In the genomic region with DNA sequence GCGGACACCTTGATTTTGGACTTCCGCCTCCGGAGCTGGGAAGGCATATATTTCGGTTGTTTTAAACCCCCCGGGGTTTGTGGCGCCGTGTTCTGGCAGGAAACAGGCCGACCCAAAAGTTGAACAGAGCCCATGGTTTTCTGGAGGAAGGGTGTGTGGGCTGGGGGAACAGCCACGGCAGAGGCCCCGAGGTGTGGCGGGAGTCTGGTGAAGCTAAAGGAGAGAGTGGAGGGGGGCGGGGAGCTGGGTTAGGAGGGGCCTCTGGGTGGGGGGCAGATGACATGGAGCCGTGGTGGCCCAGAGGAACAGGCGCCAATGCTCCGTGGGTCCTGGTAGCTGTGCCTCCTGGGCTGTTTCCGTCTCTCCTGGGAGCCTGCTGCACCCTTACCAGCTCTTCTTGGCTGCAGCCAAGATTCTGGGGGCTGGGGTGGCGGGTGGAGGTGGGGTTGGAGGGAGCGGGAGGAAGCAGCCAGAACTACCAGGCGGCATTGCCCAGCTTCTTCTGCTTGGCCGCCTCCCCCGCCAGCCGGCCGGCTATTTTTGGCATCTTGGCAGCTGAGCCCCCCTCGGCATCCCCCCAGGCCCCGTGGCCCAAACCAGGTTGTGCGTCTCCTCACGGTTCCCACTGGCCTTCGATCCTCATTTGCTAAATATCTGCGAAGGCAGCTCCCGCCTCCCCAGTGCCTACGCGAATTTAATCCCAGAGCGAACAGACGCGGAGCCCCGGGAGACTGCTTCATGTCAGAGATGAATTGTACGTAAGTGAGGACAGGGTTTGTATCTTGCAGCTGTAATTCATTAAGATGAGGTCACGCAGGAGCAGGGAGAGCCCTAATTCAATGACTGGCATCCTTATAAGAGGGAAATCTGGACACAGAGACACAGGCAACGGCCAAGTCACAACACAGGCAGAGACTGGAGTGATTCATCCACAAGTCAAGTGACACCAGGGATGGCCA, we compare ENCODE assay signal across 13 cellular contexts. TPM values are rescaled to one million over a fixed set of nuclear protein-coding genes. Genes with fewer than 3 reads are reported as not detected.
DNase-seq lines count a peak whose midpoint lies in the region; ATAC-seq, FAIRE-seq and TF ChIP-seq lines count a peak whose summit lies in the region.
"Had no signal": no experiment of that assay in that cellular context is flagged by ENCODE, and none has a peak within 500 bp of the region (broad histone marks: within the 10 kb centered on the region; RNA-seq: fewer than 3 reads in every experiment).

No MANE protein-coding gene starts in this region.

- peak overlapping the region in 44 of 59 donors; percentile 2 to 56 (median 30) for H3K4me3 ChIP-seq in dorsolateral prefrontal cortex
- H3K4me3 ChIP-seq in naive thymus-derived CD4-positive, alpha-beta T cell (ENCODE audit: low read length) = no peak overlapping the region
- H3K4me3 ChIP-seq: left lung had no signal

- peak overlapping the region in 27 of 59 donors; percentile 0 to 77 (median 42) for H3K27ac ChIP-seq in dorsolateral prefrontal cortex
- no peak overlapping the region for H3K27ac ChIP-seq in naive thymus-derived CD4-positive, alpha-beta T cell (ENCODE audit: low read depth, low read length)
- H3K27ac ChIP-seq: left lung had no signal

- H3K27ac Mint-ChIP-seq in naive thymus-derived CD4-positive, alpha-beta T cell = peak overlapping the region in 5 of 9 donors; percentile 14 to 68 (median 49)
- H3K27ac Mint-ChIP-seq in activated CD4-positive, alpha-beta memory T cell treated with anti-CD3 and anti-CD28 coated beads for 36 hours = no peak overlapping the region

- peaks cover 0 to 3% (median 0%) of the 10 kb centered on the region in 3 experiments for H3K36me3 ChIP-seq in naive thymus-derived CD4-positive, alpha-beta T cell (ENCODE audit: control insufficient read depth in 2 of 3, insufficient read depth in 3 of 3, low read length in 3 of 3)

- peak; percentile 53 for DNase-seq in A172 (ENCODE audit: low spot score)
- DNase-seq in Kasumi-1 (lab: John Stamatoyannopoulos, UW) = peak; percentile 40 to 49
- DNase-seq in dorsolateral prefrontal cortex = peak in 2 of 10 donors; percentile 50 to 51
- DNase-seq in naive thymus-derived CD4-positive, alpha-beta T cell = no peak
- DNase-seq in urothelium cell line (ENCODE audit: low spot score) = no peak
- no peak for DNase-seq in CD1c-positive myeloid dendritic cell (ENCODE audit: extremely low spot score)
- DNase-seq in activated CD4-positive, alpha-beta memory T cell treated with anti-CD3 and anti-CD28 coated beads for 36 hours = no peak
- DNase-seq in stimulated activated CD4-positive, alpha-beta T cell treated with anti-CD3 and anti-CD28 coated beads, Interleukin-12 subunit alpha, Interleukin-12 subunit beta, amount 100 ng/mL, for 4 hours = no peak
- DNase-seq: CD4-positive, CD25-positive, alpha-beta regulatory T cell; left lung; OCI-M1 had no signal

- POLR2A ChIA-PET in naive thymus-derived CD4-positive, alpha-beta T cell (lab: Charles Lee) = interaction anchor here (0.9 to 1.6 kb wide), 4 partner anchors 9 to 59 kb away, joined by 3 to 7 read pairs (median 4); no protein-coding TSS in a partner anchor
- POLR2A ChIA-PET in activated CD4-positive, alpha-beta memory T cell treated with anti-CD3 and anti-CD28 coated beads for 36 hours (lab: Charles Lee) = interaction anchor here (0.9 kb wide), 1 partner anchor 14 kb away, joined by 4 read pairs; no protein-coding TSS in a partner anchor

- peaks cover 3 to 21% (median 5%) of the 10 kb centered on the region in 5 donors for H3K36me3 Mint-ChIP-seq in naive thymus-derived CD4-positive, alpha-beta T cell
- no peaks in the 10 kb centered on the region for H3K36me3 Mint-ChIP-seq in activated CD4-positive, alpha-beta memory T cell treated with anti-CD3 and anti-CD28 coated beads for 36 hours

- CTCF ChIA-PET in naive thymus-derived CD4-positive, alpha-beta T cell (lab: Charles Lee) = no interaction called here
- CTCF ChIA-PET in activated CD4-positive, alpha-beta memory T cell treated with anti-CD3 and anti-CD28 coated beads for 36 hours (lab: Charles Lee) = no interaction called here

- no peaks in the 10 kb centered on the region for H3K27me3 Mint-ChIP-seq in naive thymus-derived CD4-positive, alpha-beta T cell
- peaks cover 1% of the 10 kb centered on the region for H3K27me3 Mint-ChIP-seq in activated CD4-positive, alpha-beta memory T cell treated with anti-CD3 and anti-CD28 coated beads for 36 hours
- H3K27me3 Mint-ChIP-seq: CD4-positive, CD25-positive, alpha-beta regulatory T cell had no signal

- H3K9me3 ChIP-seq in naive thymus-derived CD4-positive, alpha-beta T cell (ENCODE audit: control insufficient read depth in 2 of 3, low read length in 3 of 3) = no peaks in the 10 kb centered on the region
- H3K9me3 ChIP-seq: left lung had no signal

- no peaks in the 10 kb centered on the region for H3K9me3 Mint-ChIP-seq in naive thymus-derived CD4-positive, alpha-beta T cell
- no peaks in the 10 kb centered on the region for H3K9me3 Mint-ChIP-seq in activated CD4-positive, alpha-beta memory T cell treated with anti-CD3 and anti-CD28 coated beads for 36 hours
- H3K9me3 Mint-ChIP-seq: CD4-positive, CD25-positive, alpha-beta regulatory T cell had no signal

- intact Hi-C loops in dorsolateral prefrontal cortex (cut with DNase I) = no loop called here
- intact Hi-C loops in naive thymus-derived CD4-positive, alpha-beta T cell (cut with micrococcal nuclease) = no loop called here
- intact Hi-C loops in activated CD4-positive, alpha-beta memory T cell treated with anti-CD3 and anti-CD28 coated beads for 36 hours (cut with micrococcal nuclease) = no loop called here

- TF ChIP-seq CTCF in dorsolateral prefrontal cortex (IDR thresholded peaks at IDR 0.05 in 54 of 56, conservative IDR thresholded peaks at IDR 0.05 in 2 of 56; ENCODE audit: low read depth in 1 of 56, partially characterized antibody in 56 of 56) = no peak

- ATAC-seq in naive thymus-derived CD4-positive, alpha-beta T cell = no peak
- ATAC-seq: left lung had no signal

- H3K27me3 ChIP-seq in dorsolateral prefrontal cortex = peaks cover 0 to 30% (median 21%) of the 10 kb centered on the region in 45 donors
- no peaks in the 10 kb centered on the region for H3K27me3 ChIP-seq in naive thymus-derived CD4-positive, alpha-beta T cell (ENCODE audit: control insufficient read depth in 2 of 2, insufficient read depth in 2 of 2, low read length in 2 of 2)

- H3K4me1 Mint-ChIP-seq in naive thymus-derived CD4-positive, alpha-beta T cell = peaks cover 7 to 26% (median 16%) of the 10 kb centered on the region in 7 donors
- H3K4me1 Mint-ChIP-seq in activated CD4-positive, alpha-beta memory T cell treated with anti-CD3 and anti-CD28 coated beads for 36 hours (ENCODE audit: low read depth) = peaks cover 8% of the 10 kb centered on the region

- peaks cover 8 to 9% of the 10 kb centered on the region in 2 donors for H3K4me1 ChIP-seq in naive thymus-derived CD4-positive, alpha-beta T cell (ENCODE audit: control insufficient read depth in 2 of 2, insufficient read depth in 2 of 2, low read length in 2 of 2)

- FAIRE-seq in urothelium cell line (lab: Jason Lieb, UNC) = no peak

- peak overlapping the region in 1 of 10 donors; percentile 26 for H3K4me3 Mint-ChIP-seq in naive thymus-derived CD4-positive, alpha-beta T cell
- H3K4me3 Mint-ChIP-seq in activated CD4-positive, alpha-beta memory T cell treated with anti-CD3 and anti-CD28 coated beads for 36 hours = no peak overlapping the region

RNA-seq across cellular contexts. Expression of a gene that starts 12.7 kb away (rescaled TPM):
- 0.22 and 1.7 TPM in 2 replicates for total RNA-seq in A172 (2014; rRNA removed; shearing (Covaris generic))
- total RNA-seq in dorsolateral prefrontal cortex = 1 to 10 TPM in 12 of 120 experiments, under 1 TPM in 101, not detected in 7; 0.16 to 1.5 (median 0.55) TPM
- total RNA-seq in naive thymus-derived CD4-positive, alpha-beta T cell = 1 to 10 TPM in 1 of 5 experiments, under 1 TPM in 3, not detected in 1; 0.14 to 3.9 (median 0.45) TPM
- under 1 TPM; 0.14 to 0.44 TPM for polyA plus RNA-seq in naive thymus-derived CD4-positive, alpha-beta T cell
- total RNA-seq in activated CD4-positive, alpha-beta memory T cell treated with anti-CD3 and anti-CD28 coated beads for 36 hours = not detected
- total RNA-seq: CD4-positive, CD25-positive, alpha-beta regulatory T cell had no signal

RNA-seq across cellular contexts. Expression of a gene that starts 13.3 kb away (rescaled TPM):
- not detected in 2 replicates for total RNA-seq in A172 (2014; rRNA removed; shearing (Covaris generic))
- 10 to 100 TPM in 1 of 120 experiments, 1 to 10 TPM in 119; 1.7 to 16.2 (median 4.4) TPM for total RNA-seq in dorsolateral prefrontal cortex
- total RNA-seq in naive thymus-derived CD4-positive, alpha-beta T cell = 1 to 10 TPM in 2 of 5 experiments, under 1 TPM in 3; 0.27 to 1.8 (median 0.72) TPM
- polyA plus RNA-seq in naive thymus-derived CD4-positive, alpha-beta T cell = 10 to 100 TPM in 1 of 2 donors, 1 to 10 TPM in 1; 3.6 to 12.9 TPM
- under 1 TPM in 1 of 2 experiments, not detected in 1; 0.10 TPM for total RNA-seq in activated CD4-positive, alpha-beta memory T cell treated with anti-CD3 and anti-CD28 coated beads for 36 hours
- total RNA-seq: dermis microvascular lymphatic vessel endothelial cell, LHCN-M2 had no signal

RNA-seq across cellular contexts. Expression of a gene that starts 33.7 kb away (rescaled TPM):
- total RNA-seq in A172 (2014; rRNA removed; shearing (Covaris generic)) = 493 and 592 TPM in 2 replicates
- 10 to 100 TPM; 25.2 to 59.5 (median 43.2) TPM for total RNA-seq in dorsolateral prefrontal cortex
- 100 to 1,000 TPM in 3 of 5 experiments, 10 to 100 TPM in 2; 79.4 to 131 (median 102) TPM for total RNA-seq in naive thymus-derived CD4-positive, alpha-beta T cell
- 100 to 1,000 TPM; 142 to 182 TPM for polyA plus RNA-seq in naive thymus-derived CD4-positive, alpha-beta T cell
- 100 to 1,000 TPM; 137 to 144 TPM for total RNA-seq in activated CD4-positive, alpha-beta memory T cell treated with anti-CD3 and anti-CD28 coated beads for 36 hours

RNA-seq across cellular contexts. Expression of a gene that starts 33.8 kb away (rescaled TPM):
- 51.9 and 60.7 TPM in 2 replicates for total RNA-seq in A172 (2014; rRNA removed; shearing (Covaris generic))
- 100 to 1,000 TPM in 7 of 120 experiments, 10 to 100 TPM in 113; 40.9 to 134 (median 70.6) TPM for total RNA-seq in dorsolateral prefrontal cortex
- total RNA-seq in naive thymus-derived CD4-positive, alpha-beta T cell = 100 to 1,000 TPM in 4 of 5 experiments, 10 to 100 TPM in 1; 92.2 to 150 (median 140) TPM
- polyA plus RNA-seq in naive thymus-derived CD4-positive, alpha-beta T cell = 10 to 100 TPM; 11.1 to 15.7 TPM
- 10 to 100 TPM; 43.8 TPM for total RNA-seq in activated CD4-positive, alpha-beta memory T cell treated with anti-CD3 and anti-CD28 coated beads for 36 hours

RNA-seq across cellular contexts. Expression of a gene that starts 38.4 kb away (rescaled TPM):
- not detected in 2 replicates for total RNA-seq in A172 (2014; rRNA removed; shearing (Covaris generic))
- 1 to 10 TPM in 34 of 120 experiments, under 1 TPM in 34, not detected in 52; 0.43 to 2.3 (median 1.0) TPM for total RNA-seq in dorsolateral prefrontal cortex
- under 1 TPM in 3 of 5 experiments, not detected in 2; 0.24 to 0.41 (median 0.27) TPM for total RNA-seq in naive thymus-derived CD4-positive, alpha-beta T cell
- polyA plus RNA-seq in naive thymus-derived CD4-positive, alpha-beta T cell = under 1 TPM in 1 of 2 donors, not detected in 1; 0.54 TPM
- 1 to 10 TPM in 1 of 2 experiments, under 1 TPM in 1; 0.56 to 1.2 TPM for total RNA-seq in activated CD4-positive, alpha-beta memory T cell treated with anti-CD3 and anti-CD28 coated beads for 36 hours
- total RNA-seq: dermis microvascular lymphatic vessel endothelial cell had no signal

Comparison
In these comparisons a context has a peak if more than half of its experiments do, and no peak if none do; other contexts are left out.
1. DNase-seq: peak in A172 (single experiment) and Kasumi-1 (2 of 2); none in naive thymus-derived CD4-positive, alpha-beta T cell (0 of 9), urothelium cell line (single experiment), CD1c-positive myeloid dendritic cell (single experiment), activated CD4-positive, alpha-beta memory T cell treated with anti-CD3 and anti-CD28 coated beads for 36 hours (single experiment) and stimulated activated CD4-positive, alpha-beta T cell treated with anti-CD3 and anti-CD28 coated beads, Interleukin-12 subunit alpha, Interleukin-12 subunit beta, amount 100 ng/mL, for 4 hours (single experiment).